ENCODE assay signal across 8 cellular contexts in genomic region chr5:177005619-177006264, GRCh38. TPM values are rescaled to one million over a fixed set of nuclear protein-coding genes. Genes with fewer than 3 reads are reported as not detected.
A peak's percentile ranks its signal among the peaks of the same experiment; 100 is the strongest.
DNase-seq lines count a peak whose midpoint lies in the region; ATAC-seq and TF ChIP-seq lines count a peak whose summit lies in the region.

No MANE protein-coding gene starts in this region.

- H3K27me3 Mint-ChIP-seq in activated T-helper 17 cell treated with anti-CD3 and anti-CD28 coated beads, Interleukin-2, amount 50 U/mL, for 72 hours = no peaks in the 10 kb centered on the region

- CTCF ChIA-PET in PC-3 (lab: Charles Lee) = interaction anchor here (0.5 kb wide), 1 partner anchor 45 kb away, joined by 3 read pairs; no protein-coding TSS in a partner anchor

- H3K36me3 ChIP-seq in PC-3 (ENCODE audit: low read depth, low read length) (no peaks in the 10 kb centered on the region), neural cell (ENCODE audit: insufficient read depth, low read length) (no peaks in the 10 kb centered on the region), stomach smooth muscle (ENCODE audit: control insufficient read depth in 2 of 2, insufficient read depth in 2 of 2, low read length in 2 of 2) (no peaks in the 10 kb centered on the region)

- no peaks in the 10 kb centered on the region for H3F3A ChIP-seq in PC-3 (ENCODE audit: low read length, unreplicated experiment)
- H3F3A ChIP-seq in neural cell (ENCODE audit: insufficient read depth, low read length, poor library complexity, severe bottlenecking) = peaks cover 4% of the 10 kb centered on the region

- H3K79me2 ChIP-seq in PC-3 (ENCODE audit: low read length) = peaks cover 58% of the 10 kb centered on the region
- peaks cover 47% of the 10 kb centered on the region for H3K79me2 ChIP-seq in neural cell (replicated peaks; ENCODE audit: insufficient read depth, low read length)

- H3K27ac ChIP-seq in C4-2B (peak overlapping the region; percentile 94), PC-3 (ENCODE audit: low read length) (peak overlapping the region; percentile 67), neural cell (ENCODE audit: low read length) (peak overlapping the region; percentile 94), stomach smooth muscle (ENCODE audit: low read length) (peak overlapping the region; percentile 90)

- TF ChIP-seq EP300 in neural cell (conservative IDR thresholded peaks at IDR 0.05; ENCODE audit: poor library complexity, severe bottlenecking) = no peak

- no peaks in the 10 kb centered on the region for H3K27me3 ChIP-seq in PC-3 (ENCODE audit: low read length)
- H3K27me3 ChIP-seq in neural cell (ENCODE audit: insufficient read depth, low read depth, low read length) = no peaks in the 10 kb centered on the region
- no peaks in the 10 kb centered on the region for H3K27me3 ChIP-seq in stomach smooth muscle (ENCODE audit: control insufficient read depth in 1 of 2, insufficient read depth in 2 of 2, low read length in 2 of 2)

- H3K4me2 ChIP-seq in PC-3 (ENCODE audit: low read length) = peak overlapping the region; percentile 98
- peak overlapping the region; percentile 82 for H3K4me2 ChIP-seq in neural cell (ENCODE audit: low read length)

- peaks cover 18% of the 10 kb centered on the region for H3K4me1 Mint-ChIP-seq in activated T-helper 17 cell treated with anti-CD3 and anti-CD28 coated beads, Interleukin-2, amount 50 U/mL, for 72 hours

- H3K4me1 ChIP-seq in PC-3 (ENCODE audit: insufficient read depth, low read length) (peaks cover 12% of the 10 kb centered on the region), stomach smooth muscle (ENCODE audit: control insufficient read depth, insufficient read depth, low read length) (peaks cover 6% of the 10 kb centered on the region)

- H3K9me2 ChIP-seq in PC-3 (replicated peaks; ENCODE audit: low read length) = no peaks in the 10 kb centered on the region
- no peaks in the 10 kb centered on the region for H3K9me2 ChIP-seq in neural cell (ENCODE audit: insufficient read depth, low read length)

- H3K36me3 Mint-ChIP-seq in activated T-helper 17 cell treated with anti-CD3 and anti-CD28 coated beads, Interleukin-2, amount 50 U/mL, for 72 hours (ENCODE audit: low read depth) = peaks cover 22% of the 10 kb centered on the region

- H3K27ac Mint-ChIP-seq in activated T-helper 17 cell treated with anti-CD3 and anti-CD28 coated beads, Interleukin-2, amount 50 U/mL, for 72 hours = peak overlapping the region; percentile 93

- no peaks in the 10 kb centered on the region for H3K9me3 Mint-ChIP-seq in activated T-helper 17 cell treated with anti-CD3 and anti-CD28 coated beads, Interleukin-2, amount 50 U/mL, for 72 hours

- TF ChIP-seq CTCF in C4-2B (conservative IDR thresholded peaks at IDR 0.05) (peak; percentile 79), PC-3 (conservative IDR thresholded peaks at IDR 0.05; ENCODE audit: low read depth, low read length) (peak; percentile 57), neural cell (IDR thresholded peaks at IDR 0.05; ENCODE audit: poor library complexity, severe bottlenecking) (peak; percentile 79)

- peaks cover 29% of the 10 kb centered on the region for H4K20me1 ChIP-seq in PC-3 (ENCODE audit: low read length)
- no peaks in the 10 kb centered on the region for H4K20me1 ChIP-seq in neural cell (ENCODE audit: insufficient read depth)

- TF ChIP-seq RAD21 in neural cell (conservative IDR thresholded peaks at IDR 0.05) = no peak

- ATAC-seq in GM19351 (IDR thresholded peaks at IDR 0.05; ENCODE audit: unreplicated experiment) (peak; percentile 42), HG03520 (IDR thresholded peaks at IDR 0.05; ENCODE audit: unreplicated experiment) (peak; percentile 41), PC-3 (peak; percentile 74)
- peak; percentile 57 for ATAC-seq in activated T-helper 17 cell treated with anti-CD3 and anti-CD28 coated beads, Interleukin-2, amount 50 U/mL, for 72 hours (replicated peaks)

- intact Hi-C loops in PC-3 (cut with micrococcal nuclease) = no loop called here

- peak overlapping the region; percentile 98 for H3K4me3 Mint-ChIP-seq in activated T-helper 17 cell treated with anti-CD3 and anti-CD28 coated beads, Interleukin-2, amount 50 U/mL, for 72 hours

- no TSS peak for BruUV-seq in PC-3 (replicated peaks; lab: Mats Ljungman, UMichigan)

- POLR2A ChIA-PET in PC-3 (lab: Charles Lee; ENCODE audit: unreplicated experiment) = interaction anchor here (0.7 kb wide), 1 partner anchor 18 kb away, joined by 6 read pairs; no protein-coding TSS in a partner anchor

- H3K4me3 ChIP-seq in PC-3 (ENCODE audit: low read length) = peak overlapping the region; percentile 95
- peak overlapping the region; percentile 95 for H3K4me3 ChIP-seq in neural cell (ENCODE audit: low read length)
- H3K4me3 ChIP-seq in stomach smooth muscle (ENCODE audit: low read length in 2 of 2) = peak overlapping the region; percentile 74 to 84

- peak overlapping the region; percentile 93 for H3K9ac ChIP-seq in PC-3 (ENCODE audit: low read length)
- peak overlapping the region; percentile 96 for H3K9ac ChIP-seq in neural cell (ENCODE audit: low read length)
- H3K9ac ChIP-seq in stomach smooth muscle (ENCODE audit: low read length in 2 of 2) = peak overlapping the region; percentile 87 to 89

- H2AFZ ChIP-seq in PC-3 (ENCODE audit: low read length) (peak overlapping the region; percentile 89), neural cell (ENCODE audit: low read depth, low read length) (peak overlapping the region; percentile 78)

- H3K9me3 ChIP-seq in PC-3 (ENCODE audit: low read length) = no peaks in the 10 kb centered on the region
- H3K9me3 ChIP-seq in neural cell (ENCODE audit: low read length) = no peaks in the 10 kb centered on the region
- H3K9me3 ChIP-seq in stomach smooth muscle (ENCODE audit: control insufficient read depth in 2 of 2, low read length in 2 of 2) = no peaks in the 10 kb centered on the region

- DNase-seq in PC-3 (peak; percentile 72), fibroblast of the conjunctiva (ENCODE audit: low read depth) (peak; percentile 45)

TF ChIP-seq in neural cell, 6 proteins besides CTCF, POLR2A, EP300 and RAD21:
- peak; percentile 17 for TF ChIP-seq SMC3 (conservative IDR thresholded peaks at IDR 0.05; ENCODE audit: poor library complexity)
- no peak for TF ChIP-seq POLR2AphosphoS5 (IDR thresholded peaks at IDR 0.05)
- peak; percentile 14 for TF ChIP-seq MXI1 (conservative IDR thresholded peaks at IDR 0.05; ENCODE audit: poor library complexity, severe bottlenecking)

RNA-seq across cellular contexts. Expression of gene UIMC1, which starts 0.8 kb away (rescaled TPM):
- total RNA-seq in PC-3 (2014; rRNA removed) = 20.7 and 24.7 TPM in 2 replicates
- 10 to 100 TPM; 42.5 to 43.0 TPM for total RNA-seq in activated T-helper 17 cell treated with anti-CD3 and anti-CD28 coated beads, Interleukin-2, amount 50 U/mL, for 72 hours
- 56.4 and 74.0 TPM in 2 replicates for polyA plus RNA-seq in neural cell
- polyA minus RNA-seq in neural cell = 79.1 and 90.8 TPM in 2 replicates

RNA-seq across cellular contexts. Expression of gene ZNF346, which starts 16.8 kb away (rescaled TPM):
- total RNA-seq in PC-3 (2014; rRNA removed) = 33.9 and 38.9 TPM in 2 replicates
- total RNA-seq in activated T-helper 17 cell treated with anti-CD3 and anti-CD28 coated beads, Interleukin-2, amount 50 U/mL, for 72 hours = 10 to 100 TPM; 18.5 to 22.5 TPM
- polyA plus RNA-seq in neural cell = 40.1 and 46.7 TPM in 2 replicates
- 47.2 and 48.7 TPM in 2 replicates for polyA minus RNA-seq in neural cell

Comparison
In these comparisons a context has a peak if more than half of its experiments do, and no peak if none do; other contexts are left out.
1. Peak in every context shown above with its lines: DNase-seq, ATAC-seq, H3K4me3 ChIP-seq and H3K27ac ChIP-seq.